In the genomic region with DNA sequence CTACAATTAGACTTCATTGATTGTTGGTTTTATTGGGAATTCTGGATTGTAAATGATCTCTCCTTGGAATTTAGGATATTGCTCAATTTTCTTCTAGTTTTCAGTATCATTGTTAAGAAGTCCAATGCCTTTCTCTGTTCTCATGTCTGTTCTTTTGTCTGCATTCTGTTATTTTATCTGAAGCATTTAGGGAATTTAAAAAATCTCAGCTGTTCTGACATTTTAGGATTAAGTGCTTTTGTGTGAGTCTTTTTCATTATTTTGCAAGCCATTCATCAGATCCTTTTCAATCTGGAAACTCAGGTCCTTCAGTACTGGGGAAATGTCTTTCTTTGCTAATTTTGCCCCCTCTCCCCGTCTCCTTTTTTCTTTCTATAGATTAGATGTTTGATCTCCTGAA, we compare ENCODE assay signal across 1 cellular context.
TF ChIP-seq lines count a peak whose summit lies in the region.

No MANE protein-coding gene starts in this region.

TF ChIP-seq in GM23338, 12 proteins besides CTCF, POLR2A, EP300 and RAD21:
- TF ChIP-seq, protein P1, sequence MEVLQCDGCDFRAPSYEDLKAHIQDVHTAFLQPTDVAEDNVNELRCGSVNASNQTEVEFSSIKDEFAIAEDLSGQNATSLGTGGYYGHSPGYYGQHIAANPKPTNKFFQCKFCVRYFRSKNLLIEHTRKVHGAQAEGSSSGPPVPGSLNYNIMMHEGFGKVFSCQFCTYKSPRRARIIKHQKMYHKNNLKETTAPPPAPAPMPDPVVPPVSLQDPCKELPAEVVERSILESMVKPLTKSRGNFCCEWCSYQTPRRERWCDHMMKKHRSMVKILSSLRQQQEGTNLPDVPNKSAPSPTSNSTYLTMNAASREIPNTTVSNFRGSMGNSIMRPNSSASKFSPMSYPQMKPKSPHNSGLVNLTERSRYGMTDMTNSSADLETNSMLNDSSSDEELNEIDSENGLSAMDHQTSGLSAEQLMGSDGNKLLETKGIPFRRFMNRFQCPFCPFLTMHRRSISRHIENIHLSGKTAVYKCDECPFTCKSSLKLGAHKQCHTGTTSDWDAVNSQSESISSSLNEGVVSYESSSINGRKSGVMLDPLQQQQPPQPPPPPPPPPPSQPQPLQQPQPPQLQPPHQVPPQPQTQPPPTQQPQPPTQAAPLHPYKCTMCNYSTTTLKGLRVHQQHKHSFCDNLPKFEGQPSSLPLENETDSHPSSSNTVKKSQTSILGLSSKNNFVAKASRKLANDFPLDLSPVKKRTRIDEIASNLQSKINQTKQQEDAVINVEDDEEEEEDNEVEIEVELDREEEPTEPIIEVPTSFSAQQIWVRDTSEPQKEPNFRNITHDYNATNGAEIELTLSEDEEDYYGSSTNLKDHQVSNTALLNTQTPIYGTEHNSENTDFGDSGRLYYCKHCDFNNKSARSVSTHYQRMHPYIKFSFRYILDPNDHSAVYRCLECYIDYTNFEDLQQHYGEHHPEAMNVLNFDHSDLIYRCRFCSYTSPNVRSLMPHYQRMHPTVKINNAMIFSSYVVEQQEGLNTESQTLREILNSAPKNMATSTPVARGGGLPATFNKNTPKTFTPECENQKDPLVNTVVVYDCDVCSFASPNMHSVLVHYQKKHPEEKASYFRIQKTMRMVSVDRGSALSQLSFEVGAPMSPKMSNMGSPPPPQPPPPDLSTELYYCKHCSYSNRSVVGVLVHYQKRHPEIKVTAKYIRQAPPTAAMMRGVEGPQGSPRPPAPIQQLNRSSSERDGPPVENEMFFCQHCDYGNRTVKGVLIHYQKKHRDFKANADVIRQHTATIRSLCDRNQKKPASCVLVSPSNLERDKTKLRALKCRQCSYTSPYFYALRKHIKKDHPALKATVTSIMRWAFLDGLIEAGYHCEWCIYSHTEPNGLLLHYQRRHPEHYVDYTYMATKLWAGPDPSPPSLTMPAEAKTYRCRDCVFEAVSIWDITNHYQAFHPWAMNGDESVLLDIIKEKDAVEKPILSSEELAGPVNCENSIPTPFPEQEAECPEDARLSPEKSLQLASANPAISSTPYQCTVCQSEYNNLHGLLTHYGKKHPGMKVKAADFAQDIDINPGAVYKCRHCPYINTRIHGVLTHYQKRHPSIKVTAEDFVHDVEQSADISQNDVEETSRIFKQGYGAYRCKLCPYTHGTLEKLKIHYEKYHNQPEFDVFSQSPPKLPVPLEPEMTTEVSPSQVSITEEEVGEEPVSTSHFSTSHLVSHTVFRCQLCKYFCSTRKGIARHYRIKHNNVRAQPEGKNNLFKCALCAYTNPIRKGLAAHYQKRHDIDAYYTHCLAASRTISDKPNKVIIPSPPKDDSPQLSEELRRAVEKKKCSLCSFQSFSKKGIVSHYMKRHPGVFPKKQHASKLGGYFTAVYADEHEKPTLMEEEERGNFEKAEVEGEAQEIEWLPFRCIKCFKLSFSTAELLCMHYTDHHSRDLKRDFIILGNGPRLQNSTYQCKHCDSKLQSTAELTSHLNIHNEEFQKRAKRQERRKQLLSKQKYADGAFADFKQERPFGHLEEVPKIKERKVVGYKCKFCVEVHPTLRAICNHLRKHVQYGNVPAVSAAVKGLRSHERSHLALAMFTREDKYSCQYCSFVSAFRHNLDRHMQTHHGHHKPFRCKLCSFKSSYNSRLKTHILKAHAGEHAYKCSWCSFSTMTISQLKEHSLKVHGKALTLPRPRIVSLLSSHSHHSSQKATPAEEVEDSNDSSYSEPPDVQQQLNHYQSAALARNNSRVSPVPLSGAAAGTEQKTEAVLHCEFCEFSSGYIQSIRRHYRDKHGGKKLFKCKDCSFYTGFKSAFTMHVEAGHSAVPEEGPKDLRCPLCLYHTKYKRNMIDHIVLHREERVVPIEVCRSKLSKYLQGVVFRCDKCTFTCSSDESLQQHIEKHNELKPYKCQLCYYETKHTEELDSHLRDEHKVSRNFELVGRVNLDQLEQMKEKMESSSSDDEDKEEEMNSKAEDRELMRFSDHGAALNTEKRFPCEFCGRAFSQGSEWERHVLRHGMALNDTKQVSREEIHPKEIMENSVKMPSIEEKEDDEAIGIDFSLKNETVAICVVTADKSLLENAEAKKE (CRISPR knock-in tag; IDR thresholded peaks at IDR 0.05) = no peak
- TF ChIP-seq JUNB (IDR thresholded peaks at IDR 0.05; ENCODE audit: unreplicated experiment) (no peak), NANOG (IDR thresholded peaks at IDR 0.05; ENCODE audit: borderline replicate concordance) (no peak), POLR2AphosphoS5 (IDR thresholded peaks at IDR 0.05; ENCODE audit: low read depth) (no peak), ZNF331 (CRISPR knock-in tag; IDR thresholded peaks at IDR 0.05; ENCODE audit: low read depth) (no peak), EZH2phosphoT487 (IDR thresholded peaks at IDR 0.05; ENCODE audit: unreplicated experiment) (no peak), CREB1 (CRISPR knock-in tag; IDR thresholded peaks at IDR 0.05; ENCODE audit: low read depth) (no peak), STAT1 (IDR thresholded peaks at IDR 0.05; ENCODE audit: unreplicated experiment) (no peak), ZNF114 (CRISPR knock-in tag; IDR thresholded peaks at IDR 0.05) (no peak), EZH2 (IDR thresholded peaks at IDR 0.05; ENCODE audit: low read depth, unreplicated experiment) (no peak)
- TF ChIP-seq, protein P2, sequence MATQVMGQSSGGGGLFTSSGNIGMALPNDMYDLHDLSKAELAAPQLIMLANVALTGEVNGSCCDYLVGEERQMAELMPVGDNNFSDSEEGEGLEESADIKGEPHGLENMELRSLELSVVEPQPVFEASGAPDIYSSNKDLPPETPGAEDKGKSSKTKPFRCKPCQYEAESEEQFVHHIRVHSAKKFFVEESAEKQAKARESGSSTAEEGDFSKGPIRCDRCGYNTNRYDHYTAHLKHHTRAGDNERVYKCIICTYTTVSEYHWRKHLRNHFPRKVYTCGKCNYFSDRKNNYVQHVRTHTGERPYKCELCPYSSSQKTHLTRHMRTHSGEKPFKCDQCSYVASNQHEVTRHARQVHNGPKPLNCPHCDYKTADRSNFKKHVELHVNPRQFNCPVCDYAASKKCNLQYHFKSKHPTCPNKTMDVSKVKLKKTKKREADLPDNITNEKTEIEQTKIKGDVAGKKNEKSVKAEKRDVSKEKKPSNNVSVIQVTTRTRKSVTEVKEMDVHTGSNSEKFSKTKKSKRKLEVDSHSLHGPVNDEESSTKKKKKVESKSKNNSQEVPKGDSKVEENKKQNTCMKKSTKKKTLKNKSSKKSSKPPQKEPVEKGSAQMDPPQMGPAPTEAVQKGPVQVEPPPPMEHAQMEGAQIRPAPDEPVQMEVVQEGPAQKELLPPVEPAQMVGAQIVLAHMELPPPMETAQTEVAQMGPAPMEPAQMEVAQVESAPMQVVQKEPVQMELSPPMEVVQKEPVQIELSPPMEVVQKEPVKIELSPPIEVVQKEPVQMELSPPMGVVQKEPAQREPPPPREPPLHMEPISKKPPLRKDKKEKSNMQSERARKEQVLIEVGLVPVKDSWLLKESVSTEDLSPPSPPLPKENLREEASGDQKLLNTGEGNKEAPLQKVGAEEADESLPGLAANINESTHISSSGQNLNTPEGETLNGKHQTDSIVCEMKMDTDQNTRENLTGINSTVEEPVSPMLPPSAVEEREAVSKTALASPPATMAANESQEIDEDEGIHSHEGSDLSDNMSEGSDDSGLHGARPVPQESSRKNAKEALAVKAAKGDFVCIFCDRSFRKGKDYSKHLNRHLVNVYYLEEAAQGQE (IDR thresholded peaks at IDR 0.05; ENCODE audit: unreplicated experiment) = no peak
- TF ChIP-seq, protein P3, sequence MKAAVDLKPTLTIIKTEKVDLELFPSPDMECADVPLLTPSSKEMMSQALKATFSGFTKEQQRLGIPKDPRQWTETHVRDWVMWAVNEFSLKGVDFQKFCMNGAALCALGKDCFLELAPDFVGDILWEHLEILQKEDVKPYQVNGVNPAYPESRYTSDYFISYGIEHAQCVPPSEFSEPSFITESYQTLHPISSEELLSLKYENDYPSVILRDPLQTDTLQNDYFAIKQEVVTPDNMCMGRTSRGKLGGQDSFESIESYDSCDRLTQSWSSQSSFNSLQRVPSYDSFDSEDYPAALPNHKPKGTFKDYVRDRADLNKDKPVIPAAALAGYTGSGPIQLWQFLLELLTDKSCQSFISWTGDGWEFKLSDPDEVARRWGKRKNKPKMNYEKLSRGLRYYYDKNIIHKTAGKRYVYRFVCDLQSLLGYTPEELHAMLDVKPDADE (IDR thresholded peaks at IDR 0.05) = no peak
TF ChIP-seq in GM23338: peak in this region for 0.
